Comparison of ENCODE assay signal across 27 cellular contexts in the genomic region with DNA sequence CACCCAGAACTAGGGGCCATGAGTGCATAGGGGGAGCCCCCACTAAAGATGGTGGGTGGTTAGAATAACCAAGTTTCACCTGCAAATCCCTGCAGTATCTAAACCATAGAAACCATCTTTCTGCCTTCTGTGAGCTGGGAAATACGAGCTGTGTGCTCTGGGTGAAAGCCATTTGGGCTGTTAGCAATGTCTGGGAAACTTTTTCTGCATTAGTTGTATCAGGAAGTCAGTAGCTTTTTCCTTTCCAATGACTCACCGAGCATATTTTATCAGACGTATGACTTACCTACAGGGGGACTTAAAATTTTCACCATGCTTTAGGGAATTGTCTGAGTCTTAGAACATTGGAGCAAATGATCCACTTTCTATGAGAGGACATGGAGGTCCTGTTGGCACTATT.
"Had no signal": no experiment of that assay in that cellular context is flagged by ENCODE, and none has a peak within 500 bp of the region (broad histone marks: within the 10 kb centered on the region; RNA-seq: fewer than 3 reads in every experiment).

No MANE protein-coding gene starts in this region.

- H3K36me3 ChIP-seq: adrenal gland, cardiac muscle cell, SJCRH30, WERI-Rb-1 had no signal

- H3K9me3 ChIP-seq: adrenal gland, SK-N-SH had no signal

- ATAC-seq: activated CD4-positive, alpha-beta T cell treated with anti-CD3 and anti-CD28 coated beads for 36 hours; activated CD8-positive, alpha-beta T cell treated with anti-CD3 and anti-CD28 coated beads for 36 hours; activated T-cell treated with anti-CD3 and anti-CD28 coated beads, Interleukin-2, amount 50 U/mL, for 72 hours; Panc1 had no signal

- H3K4me3 ChIP-seq: adrenal gland, cardiac muscle cell, SJCRH30 had no signal

- DNase-seq: activated CD4-positive, alpha-beta T cell treated with anti-CD3 and anti-CD28 coated beads for 36 hours; activated CD8-positive, alpha-beta memory T cell treated with anti-CD3 and anti-CD28 coated beads, Interleukin-2, amount 50 U/mL, for 4 hours; activated CD8-positive, alpha-beta T cell treated with anti-CD3 and anti-CD28 coated beads for 36 hours; activated naive CD4-positive, alpha-beta T cell treated with anti-CD3 and anti-CD28 coated beads, Interleukin-2, amount 50 U/mL, for 16 hours; activated naive CD8-positive, alpha-beta T cell treated with anti-CD3 and anti-CD28 coated beads, Interleukin-2, amount 10 ng/mL, durations not matched to agents 7 days and 5 days; activated T-cell treated with anti-CD3 and anti-CD28 coated beads, Interleukin-2, amount 50 U/mL, for 72 hours; adrenal gland; anterior cingulate cortex; MM.1S; NCI-H1105; NCI-H1436; NCI-H1694 treated with DMSO at 0.1 percent for 48 hours; NCI-H2029 treated with DMSO at 0.1 percent for 48 hours; NCI-H345; NCI-H510A; NCI-H526 treated with DMSO at 0.1 percent for 48 hours; NCI-H82; OCI-M1; Right ventricle myocardium superior; SJCRH30; SK-N-SH; T-helper 1 cell; WERI-Rb-1 had no signal

- H3K4me1 ChIP-seq: adrenal gland had no signal

- H3K27me3 ChIP-seq: adrenal gland, cardiac muscle cell, SJCRH30 had no signal

- H3K27ac ChIP-seq: adrenal gland, cardiac muscle cell, KMS-11, RWPE1, SJCRH30, WERI-Rb-1 had no signal
